Comparison of ENCODE assay signal across 32 cellular contexts in genomic region chr5:139814704-139815280, GRCh38. TPM values are rescaled to one million over a fixed set of nuclear protein-coding genes. Genes with fewer than 3 reads are reported as not detected.
"Had no signal": no experiment of that assay in that cellular context is flagged by ENCODE, and none has a peak within 500 bp of the region (broad histone marks: within the 10 kb centered on the region; RNA-seq: fewer than 3 reads in every experiment).

No MANE protein-coding gene starts in this region.

- H3K27ac Mint-ChIP-seq: activated CD4-positive, alpha-beta memory T cell treated with anti-CD3 and anti-CD28 coated beads for 36 hours; activated CD4-positive, alpha-beta T cell treated with anti-CD3 and anti-CD28 coated beads, Interleukin-2, amount 10 ng/mL, durations not matched to agents 7 days and 5 days; activated naive CD4-positive, alpha-beta T cell treated with anti-CD3 and anti-CD28 coated beads, Interleukin-2, amount 50 U/mL, for 72 hours; activated naive CD8-positive, alpha-beta T cell treated with anti-CD3 and anti-CD28 coated beads, Interleukin-2, amount 50 U/mL, for 24 hours; T-cell had no signal

- H3K36me3 ChIP-seq: Peyer's patch had no signal

- H3K27me3 Mint-ChIP-seq: brain had no signal

- H3K4me1 ChIP-seq: Peyer's patch had no signal

- H3K27ac ChIP-seq: KMS-11, Peyer's patch, RWPE1, VCaP had no signal

- H3K27me3 ChIP-seq: Peyer's patch had no signal

- ATAC-seq: activated naive CD4-positive, alpha-beta T cell treated with anti-CD3 and anti-CD28 coated beads, Interleukin-2, amount 50 U/mL, for 72 hours; activated naive CD8-positive, alpha-beta T cell treated with anti-CD3 and anti-CD28 coated beads, Interleukin-2, amount 50 U/mL, for 24 hours; activated T-cell treated with anti-CD3 and anti-CD28 coated beads, Interleukin-2, amount 50 U/mL, for 4 hours; T-cell had no signal

- H3K9ac ChIP-seq: KMS-11 had no signal

- H3K4me1 Mint-ChIP-seq: activated CD4-positive, alpha-beta T cell treated with anti-CD3 and anti-CD28 coated beads, Interleukin-2, amount 10 ng/mL, durations not matched to agents 7 days and 5 days; activated naive CD8-positive, alpha-beta T cell treated with anti-CD3 and anti-CD28 coated beads, Interleukin-2, amount 50 U/mL, for 24 hours; brain; T-cell had no signal

- H3K4me2 ChIP-seq: KMS-11 had no signal

- H3K4me3 ChIP-seq: Peyer's patch had no signal

- H3K9me3 ChIP-seq: Peyer's patch had no signal

- FAIRE-seq: astrocyte, TTC549 had no signal

- H3K4me3 Mint-ChIP-seq: activated CD4-positive, alpha-beta memory T cell treated with anti-CD3 and anti-CD28 coated beads for 36 hours; activated CD4-positive, alpha-beta T cell treated with anti-CD3 and anti-CD28 coated beads, Interleukin-2, amount 10 ng/mL, durations not matched to agents 7 days and 5 days; activated naive CD8-positive, alpha-beta T cell treated with anti-CD3 and anti-CD28 coated beads, Interleukin-2, amount 50 U/mL, for 24 hours; activated T-cell treated with anti-CD3 and anti-CD28 coated beads, Interleukin-2, amount 50 U/mL, for 4 hours; brain; T-cell had no signal

- DNase-seq: activated CD4-positive, alpha-beta memory T cell treated with anti-CD3 and anti-CD28 coated beads for 36 hours; activated CD4-positive, alpha-beta T cell treated with anti-CD3 and anti-CD28 coated beads, Interleukin-2, amount 10 ng/mL, durations not matched to agents 7 days and 5 days; activated CD4-positive, CD25-positive, alpha-beta regulatory T cell; activated CD8-positive, alpha-beta memory T cell treated with anti-CD3 and anti-CD28 coated beads for 24 hours; activated effector memory CD4-positive, alpha-beta T cell treated with anti-CD3 and anti-CD28 coated beads, Interleukin-2, amount 50 U/mL, for 16 hours; activated naive CD4-positive, alpha-beta T cell treated with Interleukin-2 at 50 U/mL for 16 hours; activated naive CD8-positive, alpha-beta T cell treated with anti-CD3 and anti-CD28 coated beads, Interleukin-2, amount 50 U/mL, for 24 hours; activated T-cell treated with anti-CD3 and anti-CD28 coated beads, Interleukin-2, amount 50 U/mL, for 4 hours; amniotic stem cell; NCI-H1092; NCI-H1417 treated with DMSO at 0.1 percent for 48 hours; NCI-H1694; NCI-H2029; NCI-H2107; NCI-H2171 treated with DMSO at 0.1 percent for 48 hours; NCI-H226; NCI-H526; NCI-H774; OCI-M1; SHP77 treated with DMSO at 0.1 percent for 48 hours; T-cell; T-helper 2 cell; T1000 had no signal

- H3K36me3 Mint-ChIP-seq: activated CD4-positive, alpha-beta memory T cell treated with anti-CD3 and anti-CD28 coated beads for 36 hours had no signal

RNA-seq across cellular contexts. Expression of gene PSD2, which starts 19.2 kb away (rescaled TPM):
- total RNA-seq: activated CD4-positive, alpha-beta memory T cell treated with anti-CD3 and anti-CD28 coated beads for 36 hours; activated CD4-positive, alpha-beta T cell treated with anti-CD3 and anti-CD28 coated beads, Interleukin-2, amount 10 ng/mL, durations not matched to agents 7 days and 5 days; activated naive CD4-positive, alpha-beta T cell treated with anti-CD3 and anti-CD28 coated beads, Interleukin-2, amount 50 U/mL, for 72 hours; activated T-cell treated with anti-CD3 and anti-CD28 coated beads, Interleukin-2, amount 50 U/mL, for 4 hours; MCF 10A; Peyer's patch had no signal
